Comparison of ENCODE assay signal across 1 cellular context in genomic region chr17:43995150-43995471, GRCh38.
TF ChIP-seq lines count a peak whose summit lies in the region.

No MANE protein-coding gene starts in this region.

TF ChIP-seq in HepG2, 621 proteins besides CTCF, POLR2A, EP300 and RAD21 (continued from another document):
- TF ChIP-seq DMTF1 (CRISPR knock-in tag; IDR thresholded peaks at IDR 0.05) (0 out of 2 replicates have a peak, but pooled peaks have one; percentile 39), ZNF549 (CRISPR knock-in tag; IDR thresholded peaks at IDR 0.05) (no peak), ZSCAN9 (CRISPR knock-in tag; IDR thresholded peaks at IDR 0.05; ENCODE audit: borderline replicate concordance) (no peak), AKAP8 (CRISPR knock-in tag; IDR thresholded peaks at IDR 0.05) (no peak), GLI4 (CRISPR knock-in tag; IDR thresholded peaks at IDR 0.05; ENCODE audit: borderline replicate concordance) (no peak)
